ENCODE assay signal across 24 cellular contexts in the genomic region with DNA sequence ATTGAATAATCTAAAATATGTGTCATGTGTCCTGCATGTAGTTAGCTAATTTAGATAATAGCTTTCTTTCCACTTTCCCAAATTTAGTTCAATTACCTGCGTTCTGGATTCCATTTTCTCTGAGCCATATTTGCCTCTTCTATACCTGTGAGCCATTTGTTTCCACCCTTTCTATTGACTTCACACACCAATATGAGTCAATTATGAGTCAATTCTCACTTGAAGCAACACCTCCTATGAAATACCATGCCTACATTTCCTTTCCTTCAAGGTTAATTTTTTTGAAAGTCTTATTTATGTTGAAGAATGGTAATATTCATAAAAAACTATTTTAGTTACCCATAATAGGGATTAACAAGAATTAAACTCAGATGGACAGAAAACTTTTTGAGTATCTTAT. TPM values are rescaled to one million over a fixed set of nuclear protein-coding genes. Genes with fewer than 3 reads are reported as not detected.
DNase-seq lines count a peak whose midpoint lies in the region; FAIRE-seq and TF ChIP-seq lines count a peak whose summit lies in the region.
"Had no signal": no experiment of that assay in that cellular context is flagged by ENCODE, and none has a peak within 500 bp of the region (broad histone marks: within the 10 kb centered on the region; RNA-seq: fewer than 3 reads in every experiment).

No MANE protein-coding gene starts in this region.

- BruUV-seq in MCF 10A (replicated peaks; lab: Mats Ljungman, UMichigan), result no TSS peak

- POLR2A ChIA-PET in MCF 10A (lab: Yijun Ruan, JAX), result interaction anchor here (0.6 kb wide), 1 partner anchor 85 kb away, joined by 3 read pairs; no protein-coding TSS in a partner anchor

- TF ChIP-seq CTCF in MCF 10A (IDR thresholded peaks at IDR 0.05; ENCODE audit: unreplicated experiment) (no peak), breast epithelium (IDR thresholded peaks at IDR 0.05) (no peak), bronchial epithelial cell (IDR thresholded peaks at IDR 0.05; ENCODE audit: insufficient read depth, low read length, severe bottlenecking) (no peak)

- CTCF ChIA-PET in MCF 10A (lab: Yijun Ruan, JAX), result interaction anchor here (1.2 kb wide), 1 partner anchor 9 kb away, joined by 3 read pairs; no protein-coding TSS in a partner anchor

- H3K36me3 ChIP-seq in breast epithelium (no peaks in the 10 kb centered on the region), bronchial epithelial cell (ENCODE audit: control insufficient read depth, insufficient read depth, low read length) (no peaks in the 10 kb centered on the region)
- H3K36me3 ChIP-seq: BE2C; BLaER1 treated with 17β-estradiol and CSF1 and Interleukin-3, amounts not matched to agents 10 nM and 100 nM; HAP-1 had no signal

- intact Hi-C loops in MCF 10A (cut with micrococcal nuclease) (no loop called here), breast epithelium (cut with DNase I; ENCODE audit: low total_unique reads) (no loop called here)

- H3K36me3 Mint-ChIP-seq in MCF 10A (ENCODE audit: insufficient read depth, unreplicated experiment), result no peaks in the 10 kb centered on the region
- H3K36me3 Mint-ChIP-seq: CD14-positive monocyte; CD4-positive, alpha-beta memory T cell had no signal

- no peaks in the 10 kb centered on the region for H3K4me1 ChIP-seq in breast epithelium
- H3K4me1 ChIP-seq: A549; BLaER1 treated with 17β-estradiol and CSF1 and Interleukin-3, amounts not matched to agents 10 nM and 100 nM; HAP-1 had no signal

- DNase-seq in MCF 10A (ENCODE audit: unreplicated experiment) (peak; percentile 30), breast epithelium (ENCODE audit: low spot score in 2 of 2) (no peak), bronchial epithelial cell (ENCODE audit: low read depth) (peak; percentile 73), renal cortical epithelial cell (ENCODE audit: low read depth) (peak; percentile 0), NCI-H1436 (lab: John Stamatoyannopoulos, UW) (no peak), MV-4-11 (lab: John Stamatoyannopoulos, UW) (no peak)
- DNase-seq: 8988T; ACHN; AML-193; BE2C; Calu3; CD4-positive, alpha-beta memory T cell; COR-L47; DMS53; DMS79 treated with DMSO at 0.1 percent for 48 hours; GOT3 had no signal

- no peak for FAIRE-seq in bronchial epithelial cell (lab: Jason Lieb, UNC)
- FAIRE-seq: A549, G401.6, GM12892, H54 had no signal

- H3K27me3 ChIP-seq in breast epithelium (no peaks in the 10 kb centered on the region), bronchial epithelial cell (ENCODE audit: control insufficient read depth, insufficient read depth, low read length) (no peaks in the 10 kb centered on the region)
- H3K27me3 ChIP-seq: BE2C; BLaER1 treated with 17β-estradiol and CSF1 and Interleukin-3, amounts not matched to agents 10 nM and 100 nM had no signal

- TF ChIP-seq POLR2A in breast epithelium (IDR thresholded peaks at IDR 0.05), result no peak

- H3K9me3 Mint-ChIP-seq in MCF 10A (ENCODE audit: unreplicated experiment), result peaks cover 8% of the 10 kb centered on the region

- peaks cover 9% of the 10 kb centered on the region for H3K4me1 Mint-ChIP-seq in MCF 10A (ENCODE audit: insufficient read depth, unreplicated experiment)
- H3K4me1 Mint-ChIP-seq: CD14-positive monocyte; CD4-positive, alpha-beta memory T cell had no signal

- no peaks in the 10 kb centered on the region for H3K27me3 Mint-ChIP-seq in MCF 10A (ENCODE audit: insufficient read depth, unreplicated experiment)
- H3K27me3 Mint-ChIP-seq: CD4-positive, alpha-beta memory T cell had no signal

- H3K4me3 Mint-ChIP-seq in MCF 10A (ENCODE audit: unreplicated experiment), result no peak overlapping the region
- H3K4me3 Mint-ChIP-seq: CD14-positive monocyte; CD4-positive, alpha-beta memory T cell had no signal

- H3K4me3 ChIP-seq in breast epithelium, result no peak overlapping the region
- no peak overlapping the region for H3K4me3 ChIP-seq in bronchial epithelial cell (ENCODE audit: low read depth, low read length)
- H3K4me3 ChIP-seq: A549; BLaER1 treated with 17β-estradiol and CSF1 and Interleukin-3, amounts not matched to agents 10 nM and 100 nM; HAP-1 had no signal

- no peak overlapping the region for H3K27ac ChIP-seq in breast epithelium
- H3K27ac ChIP-seq: A549; BLaER1 treated with 17β-estradiol and CSF1 and Interleukin-3, amounts not matched to agents 10 nM and 100 nM had no signal

- H3K9me3 ChIP-seq in breast epithelium, result no peaks in the 10 kb centered on the region
- H3K9me3 ChIP-seq: A549, HAP-1 had no signal

- no peak overlapping the region for H3K27ac Mint-ChIP-seq in MCF 10A (ENCODE audit: low read depth, unreplicated experiment)
- H3K27ac Mint-ChIP-seq: CD14-positive monocyte; CD4-positive, alpha-beta memory T cell had no signal

RNA-seq across cellular contexts. Expression of a gene that starts 25.8 kb away (rescaled TPM):
- total RNA-seq in MCF 10A (2022) (not detected in 2 replicates), breast epithelium (10 to 100 TPM in 1 of 3 donors, 1 to 10 TPM in 2; 1.6 to 11.4 (median 4.4) TPM), bronchial epithelial cell (not detected in 2 replicates), renal cortical epithelial cell (not detected in 2 replicates)
- total RNA-seq: Calu3; CD4-positive, alpha-beta memory T cell; Daoy had no signal

Comparison
In these comparisons a context has a peak if more than half of its experiments do, and no peak if none do; other contexts are left out.
1. DNase-seq: peak in MCF 10A (single experiment), bronchial epithelial cell (single experiment) and renal cortical epithelial cell (single experiment); none in breast epithelium (0 of 2), NCI-H1436 (single experiment) and MV-4-11 (single experiment).